Comparison of ENCODE assay signal across 8 cellular contexts in the genomic region with DNA sequence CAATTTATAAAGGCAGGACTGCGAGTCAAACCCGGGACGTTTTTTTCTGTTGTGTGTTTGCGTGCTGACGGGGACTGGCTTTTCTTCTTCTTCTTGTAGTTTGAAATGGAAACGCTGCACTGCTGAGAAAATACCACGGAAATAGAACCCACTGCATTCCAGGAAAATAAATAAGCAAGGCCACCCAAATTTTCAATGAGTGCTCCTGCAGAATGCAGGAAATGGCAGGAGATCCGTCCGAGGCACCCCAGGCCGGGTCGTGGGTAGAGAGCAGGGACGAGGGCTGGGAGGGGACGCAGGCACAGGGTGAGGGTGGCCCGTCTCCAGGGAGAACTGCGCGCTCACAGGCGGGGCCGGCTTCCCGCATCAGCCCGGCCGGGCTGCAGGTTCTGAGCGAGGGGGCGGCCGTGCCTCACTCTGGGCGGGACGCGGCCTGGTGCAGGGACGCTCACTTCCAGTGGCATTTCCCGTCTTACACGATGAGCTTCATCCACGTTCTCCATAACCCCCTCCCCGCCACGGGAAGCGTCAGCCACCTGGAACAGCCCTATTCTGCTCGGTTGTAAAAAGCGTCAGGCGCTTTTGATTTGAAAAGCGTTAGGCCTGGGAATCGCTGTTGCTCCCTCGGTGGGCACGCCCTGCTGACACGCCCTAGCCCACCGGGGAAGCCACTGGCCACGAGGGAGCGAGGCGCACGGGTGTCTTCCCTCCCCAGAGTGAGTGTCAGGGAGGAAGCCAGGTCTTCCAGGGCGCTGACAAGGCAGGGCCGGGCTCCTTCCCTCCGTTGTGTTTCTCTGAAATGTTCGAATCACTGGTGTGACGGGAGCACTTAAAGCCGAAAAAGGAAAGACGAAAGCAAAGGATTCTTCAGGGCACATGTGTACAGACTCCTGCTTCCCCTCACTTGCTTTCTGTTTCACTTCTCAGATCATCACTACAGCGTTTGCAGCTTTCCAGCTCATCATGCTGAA. TPM values are rescaled to one million over a fixed set of nuclear protein-coding genes. Genes with fewer than 3 reads are reported as not detected.
DNase-seq lines count a peak whose midpoint lies in the region; ATAC-seq, FAIRE-seq and TF ChIP-seq lines count a peak whose summit lies in the region.

No MANE protein-coding gene starts in this region.

- H3K36me3 ChIP-seq in HepG2 (replicated peaks in 1 of 2; ENCODE audit: control insufficient read depth in 1 of 2, insufficient read depth in 2 of 2, low read length in 2 of 2), result no peaks in the 10 kb centered on the region

- H3K27ac ChIP-seq in HepG2 (ENCODE audit: extremely low read length, insufficient read depth, low read length), result no peak overlapping the region

- H3K4me1 ChIP-seq in HepG2 (ENCODE audit: insufficient read depth, low read length), result peaks cover 13% of the 10 kb centered on the region; the same call in 1 of the 2 replicates

- TF ChIP-seq RAD21 in HepG2 (CRISPR knock-in tag; IDR thresholded peaks at IDR 0.05), result no peak

- peak; percentile 23 for FAIRE-seq in HepG2 (lab: Jason Lieb, UNC)

- TF ChIP-seq POLR2A in HepG2 (IDR thresholded peaks at IDR 0.05; ENCODE audit: insufficient read depth in 1 of 2, low read depth in 2 of 2, low read length in 2 of 2), result no peak

- H3K9ac ChIP-seq in HepG2 (ENCODE audit: insufficient read depth, low read depth, low read length), result 0 out of 2 replicates have a peak overlapping the region, but pooled peaks have one; percentile 15

- DNase-seq in GM04504 (ENCODE audit: low read depth) (peak; percentile 48), LHCN-M2 (ENCODE audit: low read depth) (peak; percentile 62), dedifferentiated amniotic fluid mesenchymal stem cell (ENCODE audit: extremely low spot score) (peak; percentile 47), HepG2 (ENCODE audit: low spot score) (no peak), mesenteric fat pad (ENCODE audit: low spot score) (no peak)
- peak; percentile 91 for DNase-seq in activated CD4-positive, alpha-beta T cell treated with anti-CD3 and anti-CD28 coated beads, Interleukin-2, amount 10 ng/mL, durations not matched to agents 24 days and 14 days
- peak; percentile 42 to 44 for DNase-seq in stimulated activated CD4-positive, alpha-beta T cell treated with anti-CD3 and anti-CD28 coated beads, Interleukin-2, amount 100 ng/mL, for 48 hours

- 0 out of 2 replicates have a peak, but pooled peaks have one; percentile 4 for TF ChIP-seq CTCF in HepG2 (CRISPR knock-in tag; IDR thresholded peaks at IDR 0.05)

- H3K4me1 Mint-ChIP-seq in activated CD4-positive, alpha-beta T cell treated with anti-CD3 and anti-CD28 coated beads, Interleukin-2, amount 10 ng/mL, durations not matched to agents 24 days and 14 days, result peaks cover 43% of the 10 kb centered on the region

- WGBS in HepG2 (ENCODE audit: low lambda C conversion rate), result 2% methylated on average over 50 of the region's 55 CpGs

- POLR2A ChIA-PET in HepG2 (lab: Yijun Ruan, JAX), result no interaction called here

- H3K4me2 ChIP-seq in HepG2 (ENCODE audit: low read depth, low read length), result peak overlapping the region; percentile 91

- peaks cover 0 to 65% of the 10 kb centered on the region in 2 experiments; a peak in 4 of 5 replicates for H3K27me3 ChIP-seq in HepG2 (ENCODE audit: control insufficient read depth in 1 of 2, insufficient read depth in 2 of 2, low read length in 2 of 2)

- H3K36me3 Mint-ChIP-seq in activated CD4-positive, alpha-beta T cell treated with anti-CD3 and anti-CD28 coated beads, Interleukin-2, amount 10 ng/mL, durations not matched to agents 24 days and 14 days (ENCODE audit: low read depth), result no peaks in the 10 kb centered on the region

- no peaks in the 10 kb centered on the region for H3K79me2 ChIP-seq in HepG2 (ENCODE audit: insufficient read depth, low read length)

- H3K27ac Mint-ChIP-seq in activated CD4-positive, alpha-beta T cell treated with anti-CD3 and anti-CD28 coated beads, Interleukin-2, amount 10 ng/mL, durations not matched to agents 24 days and 14 days, result peak overlapping the region; percentile 100

- TF ChIP-seq EP300 in HepG2 (IDR thresholded peaks at IDR 0.05; ENCODE audit: low read depth in 2 of 2, low read length in 2 of 2), result no peak
- no peak for TF ChIP-seq EP300 in HepG2 (CRISPR knock-in tag; IDR thresholded peaks at IDR 0.05; ENCODE audit: borderline replicate concordance)

- no TSS peak for BruUV-seq in HepG2 (replicated peaks; lab: Mats Ljungman, UMichigan)

- peak; percentile 92 for ATAC-seq in GM21723 (IDR thresholded peaks at IDR 0.05; ENCODE audit: unreplicated experiment)
- peak; percentile 92 for ATAC-seq in HepG2

- intact Hi-C loops in activated CD4-positive, alpha-beta T cell treated with anti-CD3 and anti-CD28 coated beads, Interleukin-2, amount 10 ng/mL, durations not matched to agents 24 days and 14 days (cut with micrococcal nuclease), result loop anchor here (1.0 to 5.0 kb wide), 8 partner anchors 11 to 524 kb away; a partner anchor contains a TSS
- intact Hi-C loops in HepG2 (cut with micrococcal nuclease; ENCODE audit: unreplicated experiment), result no loop called here

- no peaks in the 10 kb centered on the region for H3K9me3 Mint-ChIP-seq in activated CD4-positive, alpha-beta T cell treated with anti-CD3 and anti-CD28 coated beads, Interleukin-2, amount 10 ng/mL, durations not matched to agents 24 days and 14 days

- no peaks in the 10 kb centered on the region for H3K9me3 ChIP-seq in HepG2 (ENCODE audit: low read length)

- in situ Hi-C loops in HepG2 (cut with HindIII; ENCODE audit: extremely low pct_ligation_motif_present, low pct_unique_long_range_greater_than_20kb), result no loop called here

- H3K4me3 Mint-ChIP-seq in activated CD4-positive, alpha-beta T cell treated with anti-CD3 and anti-CD28 coated beads, Interleukin-2, amount 10 ng/mL, durations not matched to agents 24 days and 14 days, result peak overlapping the region; percentile 98

- H3K27me3 Mint-ChIP-seq in activated CD4-positive, alpha-beta T cell treated with anti-CD3 and anti-CD28 coated beads, Interleukin-2, amount 10 ng/mL, durations not matched to agents 24 days and 14 days, result no peaks in the 10 kb centered on the region

- no peaks in the 10 kb centered on the region for H4K20me1 ChIP-seq in HepG2 (ENCODE audit: insufficient read depth, low read length)

- H2AFZ ChIP-seq in HepG2 (ENCODE audit: low read length), result peak overlapping the region; percentile 50

- CTCF ChIA-PET in HepG2 (lab: Yijun Ruan, JAX; ENCODE audit: low intra/inter-chr PET ratio, low total read pairs), result no interaction called here

- H3K4me3 ChIP-seq in HepG2 (replicated peaks in 1 of 3; ENCODE audit: insufficient read depth in 1 of 3, low read depth in 2 of 3, low read length in 3 of 3), result peak overlapping the region; percentile 30 to 74 (median 51)

RNA-seq across cellular contexts. Expression of a gene that starts 17.9 kb away (rescaled TPM):
- total RNA-seq in LHCN-M2 (2014; rRNA removed), result 30.7 and 35.2 TPM in 2 replicates
- polyA plus RNA-seq in LHCN-M2 (2012), result 14.6 TPM
- total RNA-seq in activated CD4-positive, alpha-beta T cell treated with anti-CD3 and anti-CD28 coated beads, Interleukin-2, amount 10 ng/mL, durations not matched to agents 24 days and 14 days, result 43.6 and 44.1 TPM in 2 replicates
- total RNA-seq in HepG2 (2016; rRNA removed; fragmentation: Illumina TruSeq; extraction: Trizol), result 22.9 and 36.6 TPM in 2 replicates
- 6.8 and 7.3 TPM in 2 replicates for total RNA-seq in HepG2 (2016; cell fraction: cytosol; rRNA removed; fragmentation: Illumina TruSeq; extraction: Trizol; ENCODE audit: low read depth)
- 22.6 and 31.6 TPM in 2 replicates for total RNA-seq in HepG2 (2016; cell fraction: insoluble cytoplasmic fraction; rRNA removed; fragmentation: Illumina TruSeq; extraction: Trizol)
- 7.4 and 8.0 TPM in 2 replicates for total RNA-seq in HepG2 (2016; cell fraction: membrane; rRNA removed; fragmentation: Illumina TruSeq; extraction: Trizol)
- total RNA-seq in HepG2 (2016; cell fraction: nucleus; rRNA removed; fragmentation: Illumina TruSeq; extraction: Trizol), result 22.2 and 23.8 TPM in 2 replicates
- 12.6 and 12.9 TPM in 2 replicates for polyA plus RNA-seq in HepG2 (2011; rRNA removed)
- polyA plus RNA-seq in HepG2 (2011; cell fraction: cytosol; rRNA removed), result 9.3 and 11.0 TPM in 2 replicates
- 14.9 and 16.2 TPM in 2 replicates for polyA plus RNA-seq in HepG2 (2011; cell fraction: nucleus; rRNA removed)
- 10.6 and 14.3 TPM in 2 replicates for polyA plus RNA-seq in HepG2 (2012)
- 3.4 and 4.8 TPM in 2 replicates for polyA plus RNA-seq in HepG2 (2016; cell fraction: cytosol; fragmentation: Illumina TruSeq; extraction: Trizol; ENCODE audit: low read depth)
- polyA plus RNA-seq in HepG2 (2016; cell fraction: insoluble cytoplasmic fraction; fragmentation: Illumina TruSeq; extraction: Trizol; ENCODE audit: low read depth), result 23.3 and 23.8 TPM in 2 replicates
- 3.8 and 4.6 TPM in 2 replicates for polyA plus RNA-seq in HepG2 (2016; cell fraction: membrane; fragmentation: Illumina TruSeq; extraction: Trizol; ENCODE audit: low read depth)
- 17.0 and 17.2 TPM in 2 replicates for polyA plus RNA-seq in HepG2 (2016; cell fraction: nucleus; fragmentation: Illumina TruSeq; extraction: Trizol; ENCODE audit: insufficient read depth, low read depth)
- polyA minus RNA-seq in HepG2 (2011; rRNA and poly(A)+ RNA removed; ENCODE audit: low replicate concordance), result 28.4 and 31.4 TPM in 2 replicates
- 19.6 and 19.7 TPM in 2 replicates for polyA minus RNA-seq in HepG2 (2011; cell fraction: cytosol; rRNA and poly(A)+ RNA removed)
- 41.3 and 44.3 TPM in 2 replicates for polyA minus RNA-seq in HepG2 (2011; cell fraction: nucleus; rRNA and poly(A)+ RNA removed)
- 15.3 TPM for total RNA-seq in mesenteric fat pad

RNA-seq across cellular contexts. Expression of a gene that starts 54.0 kb away (rescaled TPM):
- 0.17 and 0.19 TPM in 2 replicates for total RNA-seq in LHCN-M2 (2014; rRNA removed)
- polyA plus RNA-seq in LHCN-M2 (2012), result 0.15 TPM
- total RNA-seq in activated CD4-positive, alpha-beta T cell treated with anti-CD3 and anti-CD28 coated beads, Interleukin-2, amount 10 ng/mL, durations not matched to agents 24 days and 14 days, result 2.1 and 3.3 TPM in 2 replicates
- total RNA-seq in HepG2 (2016; rRNA removed; fragmentation: Illumina TruSeq; extraction: Trizol), result 0.40 TPM in 1 of 2 replicates, not detected in the other
- total RNA-seq in HepG2 (2016; cell fraction: cytosol; rRNA removed; fragmentation: Illumina TruSeq; extraction: Trizol; ENCODE audit: low read depth), result not detected in 2 replicates
- total RNA-seq in HepG2 (2016; cell fraction: insoluble cytoplasmic fraction; rRNA removed; fragmentation: Illumina TruSeq; extraction: Trizol), result 0.31 and 0.50 TPM in 2 replicates
- 0.17 TPM in 1 of 2 replicates, not detected in the other for total RNA-seq in HepG2 (2016; cell fraction: membrane; rRNA removed; fragmentation: Illumina TruSeq; extraction: Trizol)
- 1.4 and 1.8 TPM in 2 replicates for total RNA-seq in HepG2 (2016; cell fraction: nucleus; rRNA removed; fragmentation: Illumina TruSeq; extraction: Trizol)
- 0.18 TPM in 1 of 2 replicates, not detected in the other for polyA plus RNA-seq in HepG2 (2011; rRNA removed)
- 0.12 and 0.32 TPM in 2 replicates for polyA plus RNA-seq in HepG2 (2011; cell fraction: cytosol; rRNA removed)
- 0.93 and 1.2 TPM in 2 replicates for polyA plus RNA-seq in HepG2 (2011; cell fraction: nucleus; rRNA removed)
- polyA plus RNA-seq in HepG2 (2012), result 0.19 TPM in 1 of 2 replicates, not detected in the other
- polyA plus RNA-seq in HepG2 (2016; cell fraction: cytosol; fragmentation: Illumina TruSeq; extraction: Trizol; ENCODE audit: low read depth), result 0.10 and 0.22 TPM in 2 replicates
- polyA plus RNA-seq in HepG2 (2016; cell fraction: insoluble cytoplasmic fraction; fragmentation: Illumina TruSeq; extraction: Trizol; ENCODE audit: low read depth), result 0.47 TPM in 1 of 2 replicates, not detected in the other
- polyA plus RNA-seq in HepG2 (2016; cell fraction: membrane; fragmentation: Illumina TruSeq; extraction: Trizol; ENCODE audit: low read depth), result 0.18 and 0.33 TPM in 2 replicates
- not detected in 2 replicates for polyA plus RNA-seq in HepG2 (2016; cell fraction: nucleus; fragmentation: Illumina TruSeq; extraction: Trizol; ENCODE audit: insufficient read depth, low read depth)
- polyA minus RNA-seq in HepG2 (2011; rRNA and poly(A)+ RNA removed; ENCODE audit: low replicate concordance), result 0.63 and 2.4 TPM in 2 replicates
- not detected in 2 replicates for polyA minus RNA-seq in HepG2 (2011; cell fraction: cytosol; rRNA and poly(A)+ RNA removed)
- polyA minus RNA-seq in HepG2 (2011; cell fraction: nucleus; rRNA and poly(A)+ RNA removed), result 4.5 and 5.0 TPM in 2 replicates
- total RNA-seq in mesenteric fat pad, result 0.77 TPM

Comparison
In these comparisons a context has a peak if more than half of its experiments do, and no peak if none do; other contexts are left out.
1. DNase-seq: peak in GM04504 (single experiment), LHCN-M2 (single experiment), activated CD4-positive, alpha-beta T cell treated with anti-CD3 and anti-CD28 coated beads, Interleukin-2, amount 10 ng/mL, durations not matched to agents 24 days and 14 days (single experiment), dedifferentiated amniotic fluid mesenchymal stem cell (single experiment) and stimulated activated CD4-positive, alpha-beta T cell treated with anti-CD3 and anti-CD28 coated beads, Interleukin-2, amount 100 ng/mL, for 48 hours (2 of 2); none in HepG2 (single experiment) and mesenteric fat pad (single experiment).